ENCODE assay signal across 28 cellular contexts in the genomic region with DNA sequence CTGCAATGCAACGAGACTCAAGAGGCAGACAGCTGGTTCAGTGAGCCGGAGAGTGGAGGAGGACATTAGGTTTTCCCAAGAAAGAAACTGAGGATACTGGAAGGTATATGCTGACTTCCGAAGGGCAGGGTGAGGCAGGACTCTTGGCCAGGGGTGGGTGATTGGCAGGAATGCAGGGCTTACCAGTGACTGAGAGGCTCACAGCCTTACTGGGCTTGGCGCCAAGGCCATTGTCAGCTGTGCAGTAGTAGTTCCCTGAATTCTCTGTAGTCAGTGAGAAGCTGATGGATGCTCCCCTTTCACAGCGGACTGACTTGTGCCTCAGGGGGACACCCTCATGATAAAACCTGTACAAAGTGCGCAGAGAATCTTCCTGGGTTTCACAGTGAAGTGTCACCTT. TPM values are rescaled to one million over a fixed set of nuclear protein-coding genes. Genes with fewer than 3 reads are reported as not detected.
DNase-seq lines count a peak whose midpoint lies in the region; ATAC-seq and TF ChIP-seq lines count a peak whose summit lies in the region.
"Had no signal": no experiment of that assay in that cellular context is flagged by ENCODE, and none has a peak within 500 bp of the region (broad histone marks: within the 10 kb centered on the region; RNA-seq: fewer than 3 reads in every experiment).

No MANE protein-coding gene starts in this region.

- H3K9me3 ChIP-seq in left ventricle myocardium inferior (replicated peaks) (no peaks in the 10 kb centered on the region), BE2C (no peaks in the 10 kb centered on the region)
- H3K9me3 ChIP-seq: body of pancreas, gastrocnemius medialis, SJSA1, spleen, suprapubic skin had no signal

- H3K4me3 ChIP-seq in left ventricle myocardium inferior, result no peak overlapping the region
- H3K4me3 ChIP-seq in BE2C (ENCODE audit: low read depth, low read length), result no peak overlapping the region
- H3K4me3 ChIP-seq: body of pancreas, gastrocnemius medialis, SJSA1, spleen, suprapubic skin had no signal

- no peak for ATAC-seq in HG03457 (IDR thresholded peaks at IDR 0.05; ENCODE audit: unreplicated experiment)
- no peak for ATAC-seq in GM18861 (IDR thresholded peaks at IDR 0.05; ENCODE audit: unreplicated experiment)
- ATAC-seq: activated CD4-positive, CD25-positive, alpha-beta regulatory T cell treated with anti-CD3 and anti-CD28 coated beads, Interleukin-2, amount 50 U/mL, for 24 hours; body of pancreas; gastrocnemius medialis; HCT116; natural killer cell had no signal

- H3K4me1 ChIP-seq in left ventricle myocardium inferior, result no peaks in the 10 kb centered on the region
- H3K4me1 ChIP-seq in BE2C, result no peaks in the 10 kb centered on the region
- H3K4me1 ChIP-seq: body of pancreas, gastrocnemius medialis, SJSA1, suprapubic skin had no signal

- DNase-seq in DMS53 (lab: John Stamatoyannopoulos, UW) (peak; percentile 15), DMS53 treated with DMSO at 0.1 percent for 48 hours (lab: John Stamatoyannopoulos, UW; ENCODE audit: unreplicated experiment) (no peak), NCI-H2029 (lab: John Stamatoyannopoulos, UW) (peak; percentile 59), left ventricle myocardium inferior (peak; percentile 36), renal cortical epithelial cell (ENCODE audit: low read depth) (peak; percentile 63), BE2C (no peak)
- DNase-seq: activated naive CD8-positive, alpha-beta T cell treated with anti-CD3 and anti-CD28 coated beads for 36 hours; DMS153; erythroblast; gastrocnemius medialis; mammary epithelial cell; natural killer cell; NCI-H1694; NCI-H446; spleen; stimulated activated CD8-positive, alpha-beta memory T cell treated with anti-CD3 and anti-CD28 coated beads, Interleukin-4, amount 100 ng/mL, for 48 hours had no signal

- no peak for TF ChIP-seq CTCF in left ventricle myocardium inferior (IDR thresholded peaks at IDR 0.05; ENCODE audit: borderline replicate concordance)
- no peak for TF ChIP-seq CTCF in BE2C (IDR thresholded peaks at IDR 0.05; ENCODE audit: low read depth, low read length)

- no peak overlapping the region for H3K27ac ChIP-seq in left ventricle myocardium inferior (replicated peaks)
- H3K27ac ChIP-seq: 22Rv1, body of pancreas, C4-2B, gastrocnemius medialis, SJSA1, spleen, suprapubic skin had no signal

- H3K27me3 ChIP-seq in left ventricle myocardium inferior (ENCODE audit: low read depth), result peaks cover 60% of the 10 kb centered on the region
- H3K27me3 ChIP-seq in BE2C, result peaks cover 8% of the 10 kb centered on the region
- H3K27me3 ChIP-seq: body of pancreas, gastrocnemius medialis, spleen had no signal

- intact Hi-C loops in left ventricle myocardium inferior (cut with micrococcal nuclease), result no loop called here

- H3K36me3 ChIP-seq in left ventricle myocardium inferior (no peaks in the 10 kb centered on the region), BE2C (no peaks in the 10 kb centered on the region)
- H3K36me3 ChIP-seq: gastrocnemius medialis, SJSA1, suprapubic skin had no signal

RNA-seq across cellular contexts. Expression of gene FCRL5, which starts 9.6 kb away (rescaled TPM):
- not detected for total RNA-seq in left ventricle myocardium inferior
- not detected in 2 replicates for total RNA-seq in renal cortical epithelial cell
- polyA plus RNA-seq in BE2C (2012; ENCODE audit: insufficient read depth, insufficient read length, low read depth), result not detected
- total RNA-seq: activated T-helper 1 cell treated with anti-CD3 and anti-CD28 coated beads, Interleukin-12 subunit alpha, Interleukin-12 subunit beta, Interleukin-2, Interleukin-4 antibody, amounts not matched to agents 30 ng/mL and 10 ng/mL and 1 ng/mL, durations not matched to agents 14 hours and 24 hours and 36 hours; gastrocnemius medialis; mammary epithelial cell; SJSA1; suprapubic skin; T-helper 2 cell treated with Interferon-gamma antibody and Interleukin-4, amounts not matched to agents 100 ng/mL and 5 ng/mL, for 36 hours had no signal
- polyA plus RNA-seq: mammary epithelial cell had no signal

RNA-seq across cellular contexts. Expression of gene FCRL4, which starts 55.2 kb away (rescaled TPM):
- total RNA-seq in left ventricle myocardium inferior, result not detected
- not detected in 2 replicates for total RNA-seq in renal cortical epithelial cell
- not detected for polyA plus RNA-seq in BE2C (2012; ENCODE audit: insufficient read depth, insufficient read length, low read depth)
- total RNA-seq: activated naive CD8-positive, alpha-beta T cell treated with anti-CD3 and anti-CD28 coated beads for 36 hours; activated T-helper 1 cell treated with anti-CD3 and anti-CD28 coated beads, Interleukin-12 subunit alpha, Interleukin-12 subunit beta, Interleukin-2, Interleukin-4 antibody, amounts not matched to agents 30 ng/mL and 10 ng/mL and 1 ng/mL, durations not matched to agents 14 hours and 24 hours and 36 hours; body of pancreas; gastrocnemius medialis; mammary epithelial cell; natural killer cell; posterior vena cava; SJSA1; suprapubic skin; T-helper 2 cell treated with Interferon-gamma antibody and Interleukin-4, amounts not matched to agents 100 ng/mL and 5 ng/mL, for 36 hours had no signal
- polyA plus RNA-seq: mammary epithelial cell had no signal

Comparison
In these comparisons a context has a peak if more than half of its experiments do, and no peak if none do; other contexts are left out.
1. DNase-seq: peak in DMS53 (single experiment), NCI-H2029 (single experiment), left ventricle myocardium inferior (single experiment) and renal cortical epithelial cell (single experiment); none in DMS53 treated with DMSO at 0.1 percent for 48 hours (single experiment) and BE2C (single experiment).